Comparison of ENCODE assay signal across 1 cellular context in genomic region chrX:27598312-27598711, GRCh38.
TF ChIP-seq lines count a peak whose summit lies in the region.

No MANE protein-coding gene starts in this region.

TF ChIP-seq in HepG2, 621 proteins besides CTCF, POLR2A, EP300 and RAD21:
- TF ChIP-seq ZNF460 (CRISPR knock-in tag; IDR thresholded peaks at IDR 0.05; ENCODE audit: borderline replicate concordance) (no peak), TBP (CRISPR knock-in tag; IDR thresholded peaks at IDR 0.05) (no peak), ARNT2 (CRISPR knock-in tag; IDR thresholded peaks at IDR 0.05; ENCODE audit: low read depth) (no peak), SALL1 (CRISPR knock-in tag; IDR thresholded peaks at IDR 0.05) (no peak), PATZ1 (CRISPR knock-in tag; IDR thresholded peaks at IDR 0.05) (no peak), ZNF34 (CRISPR knock-in tag; IDR thresholded peaks at IDR 0.05; ENCODE audit: borderline replicate concordance) (no peak), SOX5 (CRISPR knock-in tag; IDR thresholded peaks at IDR 0.05; ENCODE audit: borderline replicate concordance) (peak; percentile 71; the same call in 1 of the 2 replicates), ZNF180 (CRISPR knock-in tag; IDR thresholded peaks at IDR 0.05; ENCODE audit: borderline replicate concordance, low read depth) (no peak), FOXA1 (IDR thresholded peaks at IDR 0.05) (no peak), FOXA1 (CRISPR knock-in tag; IDR thresholded peaks at IDR 0.05) (0 out of 2 replicates have a peak, but pooled peaks have one; percentile 25), SOX13 (IDR thresholded peaks at IDR 0.05) (peak; percentile 47; the same call in 1 of the 2 replicates), SOX13 (CRISPR knock-in tag; conservative IDR thresholded peaks at IDR 0.05 in 1 of 2, IDR thresholded peaks at IDR 0.05 in 1 of 2) (peak in 1 of 2 experiments; percentile 81; a peak in 2 of 4 replicates)
